In genomic region chr1:202697038-202697437, GRCh38 we compare ENCODE assay signal across 2 cellular contexts.
TF ChIP-seq lines count a peak whose summit lies in the region.

No MANE protein-coding gene starts in this region.

TF ChIP-seq in IMR-90, 13 proteins besides CTCF, POLR2A, EP300 and RAD21:
- TF ChIP-seq USF2 (IDR thresholded peaks at IDR 0.05; ENCODE audit: low read depth, low read length) (no peak), BHLHE40 (IDR thresholded peaks at IDR 0.05; ENCODE audit: low read depth, low read length) (no peak), MXI1 (IDR thresholded peaks at IDR 0.05; ENCODE audit: borderline replicate concordance, low read depth, low read length) (no peak), SMC3 (IDR thresholded peaks at IDR 0.05; ENCODE audit: low read depth, low read length) (no peak), FOS (IDR thresholded peaks at IDR 0.05; ENCODE audit: low read depth, low read length) (no peak), NFE2L2 (IDR thresholded peaks at IDR 0.05; ENCODE audit: low read depth, low read length) (no peak), MAFK (IDR thresholded peaks at IDR 0.05; ENCODE audit: low read depth, low read length) (no peak), MAZ (IDR thresholded peaks at IDR 0.05; ENCODE audit: borderline replicate concordance, low read depth, low read length) (no peak), RFX5 (IDR thresholded peaks at IDR 0.05; ENCODE audit: low read depth, low read length) (no peak), ELK1 (IDR thresholded peaks at IDR 0.05; ENCODE audit: borderline replicate concordance, low read depth, low read length) (no peak), RCOR1 (IDR thresholded peaks at IDR 0.05; ENCODE audit: insufficient replicate concordance, low read length) (no peak), CHD1 (IDR thresholded peaks at IDR 0.05; ENCODE audit: low read depth, low read length) (no peak)

TF ChIP-seq in K562, 482 proteins besides CTCF, POLR2A, EP300 and RAD21:
- TF ChIP-seq MAFF (IDR thresholded peaks at IDR 0.05; ENCODE audit: low read length) = no peak
- peak; percentile 19; the same call in 1 of the 2 replicates for TF ChIP-seq NFIC (IDR thresholded peaks at IDR 0.05)
